ENCODE assay signal across 1 cellular context in genomic region chr13:95323930-95324662, GRCh38.
TF ChIP-seq lines count a peak whose summit lies in the region.

No MANE protein-coding gene starts in this region.

TF ChIP-seq in HEK293, 187 proteins besides CTCF, POLR2A, EP300 and RAD21 (continued from another document):
- no peak for TF ChIP-seq ZNF645 (tag by site-specific recombination; IDR thresholded peaks at IDR 0.05)
